12 cellular contexts compared by ENCODE assay signal in the genomic region with DNA sequence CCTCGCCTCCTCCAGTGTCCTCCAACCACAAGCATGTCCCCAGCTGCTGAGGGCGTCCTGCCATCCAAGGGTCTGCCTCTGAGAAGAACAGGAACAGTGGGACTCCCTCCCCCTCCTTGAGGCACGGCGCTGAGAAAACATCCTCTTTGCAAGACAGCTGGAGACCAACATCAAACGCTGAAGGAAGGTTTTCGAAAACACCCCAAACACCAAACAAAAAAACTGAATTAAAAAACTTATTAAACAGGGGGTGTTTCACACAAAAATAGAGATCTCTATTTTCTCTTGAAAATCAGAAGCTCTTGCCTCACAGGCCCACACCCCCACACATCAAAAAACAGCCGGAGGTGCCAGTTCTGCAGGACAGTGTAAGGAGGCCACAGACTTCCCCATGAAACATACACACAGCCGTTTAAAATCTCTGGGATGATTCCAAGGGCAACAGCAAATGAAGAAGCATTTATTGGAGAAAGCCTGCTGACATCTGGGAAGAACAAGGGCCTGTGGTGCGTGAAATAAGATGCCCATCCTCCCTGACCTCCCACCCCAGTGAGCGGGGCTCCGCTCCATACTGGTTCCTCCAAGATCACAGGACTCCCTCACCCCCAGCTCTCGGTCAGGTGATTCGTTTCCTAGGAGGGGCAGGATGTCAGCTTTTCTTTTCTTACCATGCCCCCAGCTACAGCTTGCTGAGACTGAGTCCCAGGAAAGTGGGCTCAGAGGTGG.
DNase-seq lines count a peak whose midpoint lies in the region; ATAC-seq and TF ChIP-seq lines count a peak whose summit lies in the region.
"Had no signal": no experiment of that assay in that cellular context is flagged by ENCODE, and none has a peak within 500 bp of the region (broad histone marks: within the 10 kb centered on the region; RNA-seq: fewer than 3 reads in every experiment).

No MANE protein-coding gene starts in this region.

- ATAC-seq in natural killer cell treated with Interleukin-12 subunit alpha and Interleukin-12 subunit beta and Interleukin-15 and Interleukin-18, amount 100 ng/mL, for 72 hours = no peak
- ATAC-seq in natural killer cell (no peak), right lobe of liver (no peak), HG03571 (IDR thresholded peaks at IDR 0.05; ENCODE audit: unreplicated experiment) (no peak)
- peak; percentile 23 for ATAC-seq in activated CD8-positive, alpha-beta T cell treated with anti-CD3 and anti-CD28 coated beads, Interleukin-2, amount 10 ng/mL, durations not matched to agents 7 days and 5 days
- ATAC-seq: GM12878, K562 had no signal

- H3K36me3 Mint-ChIP-seq in natural killer cell treated with Interleukin-12 subunit alpha and Interleukin-12 subunit beta and Interleukin-15 and Interleukin-18, amount 100 ng/mL, for 72 hours = peaks cover 21% of the 10 kb centered on the region
- peaks cover 19% of the 10 kb centered on the region for H3K36me3 Mint-ChIP-seq in natural killer cell
- peaks cover 80% of the 10 kb centered on the region for H3K36me3 Mint-ChIP-seq in activated CD8-positive, alpha-beta T cell treated with anti-CD3 and anti-CD28 coated beads, Interleukin-2, amount 10 ng/mL, durations not matched to agents 7 days and 5 days (ENCODE audit: low read depth)

- H3K27ac Mint-ChIP-seq in natural killer cell treated with Interleukin-12 subunit alpha and Interleukin-12 subunit beta and Interleukin-15 and Interleukin-18, amount 100 ng/mL, for 72 hours = peak overlapping the region; percentile 40 to 53
- H3K27ac Mint-ChIP-seq in natural killer cell = peak overlapping the region in 1 of 2 donors; percentile 70
- peak overlapping the region; percentile 91 for H3K27ac Mint-ChIP-seq in activated CD8-positive, alpha-beta T cell treated with anti-CD3 and anti-CD28 coated beads, Interleukin-2, amount 10 ng/mL, durations not matched to agents 7 days and 5 days

- no peaks in the 10 kb centered on the region for H3K9me3 Mint-ChIP-seq in natural killer cell treated with Interleukin-12 subunit alpha and Interleukin-12 subunit beta and Interleukin-15 and Interleukin-18, amount 100 ng/mL, for 72 hours
- H3K9me3 Mint-ChIP-seq in natural killer cell = no peaks in the 10 kb centered on the region
- no peaks in the 10 kb centered on the region for H3K9me3 Mint-ChIP-seq in activated CD8-positive, alpha-beta T cell treated with anti-CD3 and anti-CD28 coated beads, Interleukin-2, amount 10 ng/mL, durations not matched to agents 7 days and 5 days (ENCODE audit: insufficient read depth)

- H3K36me3 ChIP-seq in iPS-20b (ENCODE audit: insufficient read depth, low read depth, low read length) (peaks cover 38% of the 10 kb centered on the region), right lobe of liver (peaks cover 0 to 29% (median 7%) of the 10 kb centered on the region in 4 donors)
- H3K36me3 ChIP-seq: BE2C had no signal

- POLR2A ChIA-PET in activated CD8-positive, alpha-beta T cell treated with anti-CD3 and anti-CD28 coated beads, Interleukin-2, amount 10 ng/mL, durations not matched to agents 7 days and 5 days (lab: Charles Lee) = interaction anchor here (0.6 kb wide), 1 partner anchor 268 kb away, joined by 3 read pairs; no protein-coding TSS in a partner anchor

- DNase-seq in natural killer cell treated with Interleukin-12 subunit alpha and Interleukin-12 subunit beta and Interleukin-15 and Interleukin-18, amount 100 ng/mL, for 72 hours (ENCODE audit: low spot score) = no peak
- no peak for DNase-seq in natural killer cell
- DNase-seq in activated CD8-positive, alpha-beta T cell treated with anti-CD3 and anti-CD28 coated beads, Interleukin-2, amount 10 ng/mL, durations not matched to agents 7 days and 5 days = peak; percentile 30
- DNase-seq in superior temporal gyrus (ENCODE audit: extremely low spot score) = peak; percentile 38
- DNase-seq in NCI-H1048 (lab: John Stamatoyannopoulos, UW) = no peak
- DNase-seq in right lobe of liver = no peak
- DNase-seq: BE2C, NCI-H510A had no signal

- H3K27ac ChIP-seq in iPS-20b (ENCODE audit: low read length) = peak overlapping the region; percentile 52
- no peak overlapping the region for H3K27ac ChIP-seq in right lobe of liver

- H3K4me1 ChIP-seq in iPS-20b (ENCODE audit: insufficient read depth, low read length) (peaks cover 42% of the 10 kb centered on the region), right lobe of liver (no peaks in the 10 kb centered on the region)
- H3K4me1 ChIP-seq: BE2C had no signal

- no peak overlapping the region for H3K4me3 Mint-ChIP-seq in natural killer cell treated with Interleukin-12 subunit alpha and Interleukin-12 subunit beta and Interleukin-15 and Interleukin-18, amount 100 ng/mL, for 72 hours
- no peak overlapping the region for H3K4me3 Mint-ChIP-seq in natural killer cell
- H3K4me3 Mint-ChIP-seq in activated CD8-positive, alpha-beta T cell treated with anti-CD3 and anti-CD28 coated beads, Interleukin-2, amount 10 ng/mL, durations not matched to agents 7 days and 5 days = peak overlapping the region; percentile 24

- no peak for TF ChIP-seq POLR2A in right lobe of liver (IDR thresholded peaks at IDR 0.05)

- H3K4me3 ChIP-seq in iPS-20b (ENCODE audit: low read length) = peak overlapping the region; percentile 36; the same call in 1 of the 2 replicates
- no peak overlapping the region for H3K4me3 ChIP-seq in right lobe of liver
- H3K4me3 ChIP-seq: GM12878, K562 had no signal

- 54% methylated on average over 8 of the region's 13 CpGs for WGBS in right lobe of liver (ENCODE audit: insufficient coverage, low coverage, low lambda C conversion rate, missing lambda C conversion rate)

- peak overlapping the region; percentile 73; the same call in 1 of the 2 replicates for H3K9ac ChIP-seq in iPS-20b (ENCODE audit: low read depth, low read length)

- CTCF ChIA-PET in activated CD8-positive, alpha-beta T cell treated with anti-CD3 and anti-CD28 coated beads, Interleukin-2, amount 10 ng/mL, durations not matched to agents 7 days and 5 days (lab: Charles Lee) = interaction anchor here (1.2 to 10.6 kb wide), 6 partner anchors 66 to 257 kb away, joined by 3 to 168 read pairs (median 8); no protein-coding TSS in a partner anchor

- TF ChIP-seq CTCF in natural killer cell (IDR thresholded peaks at IDR 0.05) (no peak), right lobe of liver (IDR thresholded peaks at IDR 0.05) (no peak)

- peaks cover 42 to 45% of the 10 kb centered on the region in 2 donors for H3K4me1 Mint-ChIP-seq in natural killer cell treated with Interleukin-12 subunit alpha and Interleukin-12 subunit beta and Interleukin-15 and Interleukin-18, amount 100 ng/mL, for 72 hours (ENCODE audit: low read depth in 2 of 2)
- peaks cover 37 to 57% of the 10 kb centered on the region in 2 donors for H3K4me1 Mint-ChIP-seq in natural killer cell
- H3K4me1 Mint-ChIP-seq in activated CD8-positive, alpha-beta T cell treated with anti-CD3 and anti-CD28 coated beads, Interleukin-2, amount 10 ng/mL, durations not matched to agents 7 days and 5 days (ENCODE audit: low read depth) = peaks cover 79% of the 10 kb centered on the region

- H3K27me3 Mint-ChIP-seq in natural killer cell treated with Interleukin-12 subunit alpha and Interleukin-12 subunit beta and Interleukin-15 and Interleukin-18, amount 100 ng/mL, for 72 hours = no peaks in the 10 kb centered on the region
- H3K27me3 Mint-ChIP-seq in natural killer cell (ENCODE audit: low read depth in 2 of 2) = no peaks in the 10 kb centered on the region
- no peaks in the 10 kb centered on the region for H3K27me3 Mint-ChIP-seq in activated CD8-positive, alpha-beta T cell treated with anti-CD3 and anti-CD28 coated beads, Interleukin-2, amount 10 ng/mL, durations not matched to agents 7 days and 5 days (ENCODE audit: low read depth)

- no peaks in the 10 kb centered on the region for H3K27me3 ChIP-seq in iPS-20b (ENCODE audit: insufficient read depth, low read length)
- no peaks in the 10 kb centered on the region for H3K27me3 ChIP-seq in right lobe of liver
- H3K27me3 ChIP-seq: BE2C had no signal

- intact Hi-C loops in natural killer cell (cut with micrococcal nuclease) (no loop called here), right lobe of liver (cut with DNase I) (no loop called here)

- H3K9me3 ChIP-seq in iPS-20b (ENCODE audit: insufficient read depth, low read depth, low read length) (no peaks in the 10 kb centered on the region), right lobe of liver (no peaks in the 10 kb centered on the region)
- H3K9me3 ChIP-seq: BE2C had no signal

Comparison
In these comparisons a context has a peak if more than half of its experiments do, and no peak if none do; other contexts are left out.
1. DNase-seq: peak in activated CD8-positive, alpha-beta T cell treated with anti-CD3 and anti-CD28 coated beads, Interleukin-2, amount 10 ng/mL, durations not matched to agents 7 days and 5 days (single experiment) and superior temporal gyrus (single experiment); none in natural killer cell treated with Interleukin-12 subunit alpha and Interleukin-12 subunit beta and Interleukin-15 and Interleukin-18, amount 100 ng/mL, for 72 hours (single experiment), natural killer cell (single experiment), NCI-H1048 (single experiment) and right lobe of liver (0 of 3).